8 cellular contexts compared by ENCODE assay signal in genomic region chr19:32405431-32406160, GRCh38. TPM values are rescaled to one million over a fixed set of nuclear protein-coding genes. Genes with fewer than 3 reads are reported as not detected.
DNase-seq lines count a peak whose midpoint lies in the region; ATAC-seq, FAIRE-seq and TF ChIP-seq lines count a peak whose summit lies in the region.

TSS of gene DPY19L3 (plus strand) at chr19:32405770. CDS start at chr19:32408254, 2,484 bp downstream.

- ATAC-seq in GM19043 (IDR thresholded peaks at IDR 0.05; ENCODE audit: low read depth, unreplicated experiment), result peak; percentile 95
- peak; percentile 96 for ATAC-seq in HG03354 (IDR thresholded peaks at IDR 0.05; ENCODE audit: poor library complexity, severe bottlenecking, unreplicated experiment)

- peak within 1 kb of the TSS; percentile 96 for H3K27ac Mint-ChIP-seq in chondrocyte (ENCODE audit: unreplicated experiment)

- TF ChIP-seq CTCF in chondrocyte (IDR thresholded peaks at IDR 0.05) (no peak), kidney (IDR thresholded peaks at IDR 0.05; ENCODE audit: borderline replicate concordance, extremely low read depth, insufficient read depth) (no peak)

- H3K9ac ChIP-seq in kidney (ENCODE audit: low read length in 2 of 2), result peak within 1 kb of the TSS; percentile 85 to 94

- intact Hi-C loops in kidney (cut with DNase I), result no loop called here

- DNase-seq in Ammon's horn (ENCODE audit: low spot score), result peak; percentile 96
- DNase-seq in NCI-H446 (lab: John Stamatoyannopoulos, UW), result peak; percentile 80 to 96
- peak; percentile 86 to 89 for DNase-seq in activated CD4-positive, alpha-beta T cell treated with anti-CD3 and anti-CD28 coated beads for 24 hours (ENCODE audit: low read depth in 2 of 2)
- peak; percentile 99 for DNase-seq in chondrocyte (ENCODE audit: low spot score)
- peak; percentile 99 for DNase-seq in kidney
- peak; percentile 78 to 91 for DNase-seq in stimulated activated CD4-positive, alpha-beta T cell treated with anti-CD3 and anti-CD28 coated beads, Interleukin-15, amount 100 ng/mL, for 1 hour (ENCODE audit: low read depth in 1 of 2, low spot score in 1 of 2)

- peaks cover 3 to 5% of the 10 kb centered on the region in 2 donors for H3K4me1 ChIP-seq in kidney (ENCODE audit: control insufficient read depth in 1 of 2, insufficient read depth in 1 of 2, low read depth in 1 of 2, low read length in 2 of 2)

- H3K4me3 Mint-ChIP-seq in chondrocyte (ENCODE audit: unreplicated experiment), result peak within 1 kb of the TSS; percentile 85

- no peaks in the 10 kb centered on the region for H3K9me3 ChIP-seq in kidney (ENCODE audit: control insufficient read depth in 1 of 2, low read length in 2 of 2)

- no peak for FAIRE-seq in kidney (lab: Jason Lieb, UNC)

- no peaks in the 10 kb centered on the region for H3K9me3 Mint-ChIP-seq in chondrocyte (ENCODE audit: low read depth)

- peak within 1 kb of the TSS; percentile 73 to 82 for H3K4me3 ChIP-seq in kidney (ENCODE audit: low read length in 2 of 2)

- H3K4me1 Mint-ChIP-seq in chondrocyte (ENCODE audit: low read depth), result peaks cover 38% of the 10 kb centered on the region

- peaks cover 0 to 7% of the 10 kb centered on the region in 2 donors for H3K36me3 ChIP-seq in kidney (ENCODE audit: control insufficient read depth in 1 of 2, insufficient read depth in 2 of 2, low read length in 2 of 2)

- peaks cover 10% of the 10 kb centered on the region for H3K36me3 Mint-ChIP-seq in chondrocyte (ENCODE audit: low read depth)

- H3K27me3 Mint-ChIP-seq in chondrocyte (ENCODE audit: low read depth), result no peaks in the 10 kb centered on the region

- peak within 1 kb of the TSS; percentile 93 to 96 for H3K27ac ChIP-seq in kidney (ENCODE audit: low read depth in 2 of 2, low read length in 2 of 2)

RNA-seq across cellular contexts. Expression of gene DPY19L3, which starts in this region (rescaled TPM):
- total RNA-seq in chondrocyte (70.3 to 85.4 TPM (median 72.5 TPM) in 3 replicates), kidney (36.7 TPM)
- polyA plus RNA-seq in kidney (ENCODE audit: insufficient read depth, low read depth, low replicate concordance), result 4.7 TPM

Comparison
In these comparisons a context has a peak if more than half of its experiments do, and no peak if none do; other contexts are left out.
1. Peak in every context shown above with its lines: DNase-seq, ATAC-seq, H3K4me3 ChIP-seq and H3K27ac ChIP-seq.